ENCODE assay signal across 27 cellular contexts in genomic region chr2:42232024-42232423, GRCh38.
A peak's percentile ranks its signal among the peaks of the same experiment; 100 is the strongest.
DNase-seq lines count a peak whose midpoint lies in the region; ATAC-seq lines count a peak whose summit lies in the region.
"Had no signal": no experiment of that assay in that cellular context is flagged by ENCODE, and none has a peak within 500 bp of the region (broad histone marks: within the 10 kb centered on the region; RNA-seq: fewer than 3 reads in every experiment).

No MANE protein-coding gene starts in this region.

- no peaks in the 10 kb centered on the region for H3K9me3 ChIP-seq in CD4-positive, CD25-positive, alpha-beta regulatory T cell (ENCODE audit: control insufficient read depth in 2 of 2, low read length in 2 of 2)
- H3K9me3 ChIP-seq: MG63 had no signal

- peak; percentile 82 to 93 for ATAC-seq in activated CD4-positive, CD25-positive, alpha-beta regulatory T cell treated with anti-CD3 and anti-CD28 coated beads, Interleukin-2, amount 50 U/mL, for 24 hours
- no peak for ATAC-seq in CD4-positive, CD25-positive, alpha-beta regulatory T cell (ENCODE audit: low read depth in 2 of 2)
- ATAC-seq in memory B cell (ENCODE audit: low read depth) = no peak

- H3K4me3 ChIP-seq in CD4-positive, CD25-positive, alpha-beta regulatory T cell (ENCODE audit: low read depth, low read length) = no peak overlapping the region
- H3K4me3 ChIP-seq: MG63 had no signal

- H3K9me3 Mint-ChIP-seq in activated naive CD4-positive, alpha-beta T cell treated with anti-CD3 and anti-CD28 coated beads, Interleukin-2, amount 50 U/mL, for 24 hours = no peaks in the 10 kb centered on the region
- no peaks in the 10 kb centered on the region for H3K9me3 Mint-ChIP-seq in CD4-positive, CD25-positive, alpha-beta regulatory T cell
- no peaks in the 10 kb centered on the region for H3K9me3 Mint-ChIP-seq in memory B cell
- H3K9me3 Mint-ChIP-seq: HFFc6 had no signal

- no peak overlapping the region for H3K4me3 Mint-ChIP-seq in activated naive CD4-positive, alpha-beta T cell treated with anti-CD3 and anti-CD28 coated beads, Interleukin-2, amount 50 U/mL, for 24 hours
- peak overlapping the region in 2 of 4 donors; percentile 8 to 37 for H3K4me3 Mint-ChIP-seq in CD4-positive, CD25-positive, alpha-beta regulatory T cell
- no peak overlapping the region for H3K4me3 Mint-ChIP-seq in memory B cell
- H3K4me3 Mint-ChIP-seq: HFFc6 had no signal

- H3K27me3 Mint-ChIP-seq in activated naive CD4-positive, alpha-beta T cell treated with anti-CD3 and anti-CD28 coated beads, Interleukin-2, amount 50 U/mL, for 24 hours = no peaks in the 10 kb centered on the region
- H3K27me3 Mint-ChIP-seq in CD4-positive, CD25-positive, alpha-beta regulatory T cell = no peaks in the 10 kb centered on the region
- H3K27me3 Mint-ChIP-seq in memory B cell = no peaks in the 10 kb centered on the region

- H3K36me3 Mint-ChIP-seq in activated naive CD4-positive, alpha-beta T cell treated with anti-CD3 and anti-CD28 coated beads, Interleukin-2, amount 50 U/mL, for 24 hours = peaks cover 6% of the 10 kb centered on the region
- peaks cover 7% of the 10 kb centered on the region for H3K36me3 Mint-ChIP-seq in CD4-positive, CD25-positive, alpha-beta regulatory T cell
- H3K36me3 Mint-ChIP-seq in memory B cell = peaks cover 11% of the 10 kb centered on the region

- H3K4me1 Mint-ChIP-seq in activated naive CD4-positive, alpha-beta T cell treated with anti-CD3 and anti-CD28 coated beads, Interleukin-2, amount 50 U/mL, for 24 hours = peaks cover 80% of the 10 kb centered on the region
- peaks cover 62 to 89% (median 77%) of the 10 kb centered on the region in 4 donors for H3K4me1 Mint-ChIP-seq in CD4-positive, CD25-positive, alpha-beta regulatory T cell
- H3K4me1 Mint-ChIP-seq in memory B cell = peaks cover 44% of the 10 kb centered on the region

- peak overlapping the region; percentile 79 for H3K27ac Mint-ChIP-seq in activated naive CD4-positive, alpha-beta T cell treated with anti-CD3 and anti-CD28 coated beads, Interleukin-2, amount 50 U/mL, for 24 hours
- H3K27ac Mint-ChIP-seq in CD4-positive, CD25-positive, alpha-beta regulatory T cell = peak overlapping the region; percentile 14 to 81 (median 65)
- H3K27ac Mint-ChIP-seq in memory B cell = peak overlapping the region; percentile 48
- H3K27ac Mint-ChIP-seq: HFFc6 had no signal

- DNase-seq in activated CD4-positive, CD25-positive, alpha-beta regulatory T cell treated with anti-CD3 and anti-CD28 coated beads, Interleukin-2, amount 50 U/mL, for 72 hours = no peak
- DNase-seq in activated naive CD4-positive, alpha-beta T cell treated with Interleukin-2 at 50 U/mL for 16 hours = no peak
- DNase-seq in CD4-positive, CD25-positive, alpha-beta regulatory T cell = no peak
- no peak for DNase-seq in memory B cell (ENCODE audit: low spot score in 2 of 2)
- no peak for DNase-seq in KG1 (lab: John Stamatoyannopoulos, UW)
- DNase-seq in EL = no peak
- DNase-seq: AML-193, COR-L47, DMS 273 treated with DMSO at 0.1 percent for 48 hours, GF-D8, H7, HFFc6, IMR-90, Kasumi-1, MG63, NCI-H1048, NCI-H1436, NCI-H1930, NCI-H226, NCI-H524, NCI-H82, OCI-M1 had no signal

- H3K36me3 ChIP-seq in CD4-positive, CD25-positive, alpha-beta regulatory T cell (ENCODE audit: control insufficient read depth, insufficient read depth, low read length) = peaks cover 5% of the 10 kb centered on the region
- H3K36me3 ChIP-seq: MG63 had no signal

- no peak overlapping the region for H3K27ac ChIP-seq in CD4-positive, CD25-positive, alpha-beta regulatory T cell (ENCODE audit: insufficient read depth, low read length, poor library complexity, severe bottlenecking)
- H3K27ac ChIP-seq: 22Rv1, C4-2B, HL-60 had no signal

- H3K27me3 ChIP-seq in CD4-positive, CD25-positive, alpha-beta regulatory T cell (ENCODE audit: control insufficient read depth, insufficient read depth, low read length) = no peaks in the 10 kb centered on the region
- H3K27me3 ChIP-seq: MG63 had no signal

- peaks cover 42% of the 10 kb centered on the region for H3K4me1 ChIP-seq in CD4-positive, CD25-positive, alpha-beta regulatory T cell (ENCODE audit: control insufficient read depth, insufficient read depth, low read length, poor library complexity, severe bottlenecking)

Comparison
In these comparisons a context has a peak if more than half of its experiments do, and no peak if none do; other contexts are left out.
1. ATAC-seq: peak in activated CD4-positive, CD25-positive, alpha-beta regulatory T cell treated with anti-CD3 and anti-CD28 coated beads, Interleukin-2, amount 50 U/mL, for 24 hours (2 of 2); none in CD4-positive, CD25-positive, alpha-beta regulatory T cell (0 of 2) and memory B cell (single experiment).
2. Peak in every context shown above with its lines, with median percentiles within 50 percentile points of each other: H3K27ac Mint-ChIP-seq.